ENCODE assay signal across 9 cellular contexts in genomic region chr11:130449246-130449990, GRCh38. TPM values are rescaled to one million over a fixed set of nuclear protein-coding genes. Genes with fewer than 3 reads are reported as not detected.
DNase-seq lines count a peak whose midpoint lies in the region; ATAC-seq and TF ChIP-seq lines count a peak whose summit lies in the region.
"Had no signal": no experiment of that assay in that cellular context is flagged by ENCODE, and none has a peak within 500 bp of the region (broad histone marks: within the 10 kb centered on the region; RNA-seq: fewer than 3 reads in every experiment).

No MANE protein-coding gene starts in this region.

- H3K27ac Mint-ChIP-seq in nephron progenitor cell, result peak overlapping the region; percentile 64

- peaks cover 48% of the 10 kb centered on the region for H3K27me3 Mint-ChIP-seq in nephron progenitor cell (ENCODE audit: low read depth, poor library complexity)

- no peak overlapping the region for H3K27ac ChIP-seq in AG04450 (ENCODE audit: low read depth, low read length)

- H3K9me3 ChIP-seq in AG04450 (ENCODE audit: control insufficient read depth, insufficient read depth, low read length), result no peaks in the 10 kb centered on the region

- POLR2A ChIA-PET in AG04450 (lab: Yijun Ruan, JAX), result no interaction called here

- no peaks in the 10 kb centered on the region for H3K9me3 Mint-ChIP-seq in nephron progenitor cell
- H3K9me3 Mint-ChIP-seq: IgD-negative memory B cell had no signal

- TF ChIP-seq POLR2A in NB4 (IDR thresholded peaks at IDR 0.05; ENCODE audit: extremely low read depth, insufficient read length), result no peak

- no peaks in the 10 kb centered on the region for H3K27me3 ChIP-seq in AG04450 (ENCODE audit: control insufficient read depth, insufficient read depth, low read length)

- H3K4me3 Mint-ChIP-seq in nephron progenitor cell, result peak overlapping the region; percentile 86

- H3K4me1 Mint-ChIP-seq in nephron progenitor cell, result peaks cover 51% of the 10 kb centered on the region

- no peak for TF ChIP-seq CTCF in AG04450 (IDR thresholded peaks at IDR 0.05; ENCODE audit: low read depth, low read length)
- no peak for TF ChIP-seq CTCF in NB4 (IDR thresholded peaks at IDR 0.05; ENCODE audit: low read depth, low read length)
- TF ChIP-seq CTCF in epithelial cell of proximal tubule (conservative IDR thresholded peaks at IDR 0.05; ENCODE audit: low read depth, low read length), result no peak
- no peak for TF ChIP-seq CTCF in nephron progenitor cell (IDR thresholded peaks at IDR 0.05)

- CTCF ChIA-PET in AG04450 (lab: Charles Lee), result interaction anchor here (1.4 to 3.3 kb wide), 2 partner anchors 411 to 413 kb away, joined by 4 to 27 read pairs; no protein-coding TSS in a partner anchor

- no peak for ATAC-seq in GM19023 (IDR thresholded peaks at IDR 0.05; ENCODE audit: unreplicated experiment)

- no peaks in the 10 kb centered on the region for H3K36me3 Mint-ChIP-seq in nephron progenitor cell (ENCODE audit: low read depth)

- no peak for DNase-seq in AG04450 (ENCODE audit: low read depth, low spot score)
- peak; percentile 35 for DNase-seq in NB4 (ENCODE audit: low read depth)
- no peak for DNase-seq in epithelial cell of proximal tubule (ENCODE audit: low read depth)
- DNase-seq in nephron progenitor cell, result peak; percentile 50
- DNase-seq in NCI-H187 (lab: John Stamatoyannopoulos, UW), result no peak
- no peak for DNase-seq in activated CD8-positive, alpha-beta memory T cell treated with anti-CD3 and anti-CD28 coated beads, Interleukin-2, amount 50 U/mL, for 4 hours
- DNase-seq in UCSD-AML1 (lab: John Stamatoyannopoulos, UW; ENCODE audit: unreplicated experiment), result no peak

- H3K4me3 ChIP-seq in AG04450 (ENCODE audit: low read depth, low read length), result peak overlapping the region; percentile 60
- peak overlapping the region; percentile 76 for H3K4me3 ChIP-seq in NB4 (ENCODE audit: low read depth, low read length)
- peak overlapping the region; percentile 61 for H3K4me3 ChIP-seq in epithelial cell of proximal tubule (ENCODE audit: low read depth, low read length)

RNA-seq across cellular contexts. Expression of gene ADAMTS15, which starts 1.0 kb away (rescaled TPM):
- polyA plus RNA-seq in AG04450 (2011; rRNA removed), result 4.7 and 5.8 TPM in 2 replicates
- polyA minus RNA-seq in AG04450 (2011; rRNA and poly(A)+ RNA removed), result 9.7 and 10.4 TPM in 2 replicates
- total RNA-seq in epithelial cell of proximal tubule, result 0.58 and 2.4 TPM in 2 replicates
- polyA plus RNA-seq: IgD-negative memory B cell had no signal

RNA-seq across cellular contexts. Expression of gene ADAMTS8, which starts 21.0 kb away (rescaled TPM):
- 17.6 and 19.8 TPM in 2 replicates for polyA plus RNA-seq in AG04450 (2011; rRNA removed)
- polyA minus RNA-seq in AG04450 (2011; rRNA and poly(A)+ RNA removed), result 9.3 and 14.1 TPM in 2 replicates
- total RNA-seq in epithelial cell of proximal tubule, result not detected in 2 replicates
- polyA plus RNA-seq: IgD-negative memory B cell had no signal

Comparison
In these comparisons a context has a peak if more than half of its experiments do, and no peak if none do; other contexts are left out.
1. DNase-seq: peak in NB4 (single experiment) and nephron progenitor cell (single experiment); none in AG04450 (single experiment), epithelial cell of proximal tubule (single experiment), NCI-H187 (0 of 2), activated CD8-positive, alpha-beta memory T cell treated with anti-CD3 and anti-CD28 coated beads, Interleukin-2, amount 50 U/mL, for 4 hours (single experiment) and UCSD-AML1 (single experiment).
2. Peak in every context shown above with its lines, with median percentiles within 50 percentile points of each other: H3K4me3 ChIP-seq.